Comparison of ENCODE assay signal across 13 cellular contexts in the genomic region with DNA sequence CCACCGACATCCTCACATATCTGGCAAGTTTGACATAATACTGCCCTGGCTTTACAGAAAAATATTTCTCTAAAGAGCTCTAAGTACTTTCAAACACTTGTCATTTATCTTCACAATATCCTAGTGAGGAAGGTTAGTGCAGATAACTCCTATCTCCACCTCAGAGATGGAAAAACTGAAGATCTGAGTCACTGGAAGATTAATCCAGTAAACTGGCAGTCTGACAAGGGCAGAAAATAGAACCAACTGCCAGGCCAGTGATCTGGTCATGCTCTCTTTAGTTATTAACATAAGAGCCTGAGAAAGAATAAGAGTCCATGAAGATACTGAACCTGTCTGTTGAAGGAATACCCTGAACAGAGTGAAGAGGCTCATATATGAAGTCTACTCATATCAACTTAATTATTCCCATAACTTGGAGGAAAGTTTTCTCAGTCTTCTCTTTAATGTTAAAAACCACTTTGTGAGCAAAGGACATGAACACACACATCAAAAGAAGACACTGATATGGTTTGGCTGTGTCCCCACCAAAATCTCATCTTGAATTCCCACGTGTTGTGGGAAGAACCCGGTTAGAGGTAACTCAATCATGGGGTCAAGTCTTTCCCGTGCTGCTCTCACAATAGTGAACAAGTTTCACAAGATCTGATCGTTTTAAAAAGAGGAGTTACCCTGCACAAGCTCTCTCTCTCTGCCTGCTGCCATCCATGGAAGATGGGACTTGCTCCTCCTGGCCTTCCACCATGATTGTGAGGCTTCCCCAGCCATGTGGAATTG.
DNase-seq lines count a peak whose midpoint lies in the region; ATAC-seq, FAIRE-seq and TF ChIP-seq lines count a peak whose summit lies in the region.
"Had no signal": no experiment of that assay in that cellular context is flagged by ENCODE, and none has a peak within 500 bp of the region (broad histone marks: within the 10 kb centered on the region; RNA-seq: fewer than 3 reads in every experiment).

No MANE protein-coding gene starts in this region.

- H3K9me1 ChIP-seq in K562 (ENCODE audit: control insufficient read depth, insufficient read depth, low read length), result no peaks in the 10 kb centered on the region

- peaks cover 4% of the 10 kb centered on the region; the same call in 1 of the 3 replicates for H3K79me2 ChIP-seq in K562 (ENCODE audit: control insufficient read depth, insufficient read depth, low read length)

- POLR2A ChIA-PET in K562 (lab: Yijun Ruan, JAX), result interaction anchor here (0.6 kb wide), 1 partner anchor 60 kb away, joined by 4 read pairs; no protein-coding TSS in a partner anchor
- POLR2A ChIA-PET in naive thymus-derived CD4-positive, alpha-beta T cell (lab: Charles Lee), result no interaction called here

- WGBS in K562 (ENCODE audit: insufficient coverage, low coverage, missing lambda C conversion rate), result 9% methylated on average over 5 of the region's 5 CpGs

- H3K36me3 ChIP-seq in K562 (ENCODE audit: control insufficient read depth, insufficient read depth, low read length), result peaks cover 65% of the 10 kb centered on the region
- H3K36me3 ChIP-seq in naive thymus-derived CD4-positive, alpha-beta T cell (ENCODE audit: control insufficient read depth in 2 of 3, insufficient read depth in 3 of 3, low read length in 3 of 3), result no peaks in the 10 kb centered on the region

- H4K20me1 ChIP-seq in K562 (replicated peaks; ENCODE audit: control insufficient read depth, insufficient read depth, low read length), result no peaks in the 10 kb centered on the region

- TF ChIP-seq CTCF in HFFc6 (IDR thresholded peaks at IDR 0.05) (no peak), K562 (IDR thresholded peaks at IDR 0.05 in 2 of 3, conservative IDR thresholded peaks at IDR 0.05 in 1 of 3; ENCODE audit: insufficient read depth in 2 of 3, low read depth in 1 of 3, low read length in 3 of 3) (no peak)

- H3K4me2 ChIP-seq in K562 (ENCODE audit: insufficient read depth, low read length), result no peak overlapping the region

- no peak for TF ChIP-seq POLR2A in K562 (conservative IDR thresholded peaks at IDR 0.05)

- intact Hi-C loops in K562 (cut with micrococcal nuclease), result no loop called here
- intact Hi-C loops in left ventricle myocardium superior (cut with micrococcal nuclease), result no loop called here
- intact Hi-C loops in naive thymus-derived CD4-positive, alpha-beta T cell (cut with micrococcal nuclease), result no loop called here

- peak; percentile 26 for FAIRE-seq in K562 (lab: Jason Lieb, UNC)

- CTCF ChIA-PET in K562 (lab: Yijun Ruan, JAX; ENCODE audit: low intra/inter-chr PET ratio), result no interaction called here
- CTCF ChIA-PET in naive thymus-derived CD4-positive, alpha-beta T cell (lab: Charles Lee), result no interaction called here

- no peak for TF ChIP-seq RAD21 in K562 (CRISPR knock-in tag; conservative IDR thresholded peaks at IDR 0.05 in 1 of 2, IDR thresholded peaks at IDR 0.05 in 1 of 2)

- in situ Hi-C loops in K562 (cut with MboI), result no loop called here

- no peak overlapping the region for H3K4me3 ChIP-seq in K562
- H3K4me3 ChIP-seq in naive thymus-derived CD4-positive, alpha-beta T cell (ENCODE audit: low read length), result no peak overlapping the region
- H3K4me3 ChIP-seq: thoracic aorta had no signal

- no TSS peak for BruUV-seq in K562 (replicated peaks; lab: Mats Ljungman, UMichigan)

- H3K27me3 Mint-ChIP-seq in HFFc6 (ENCODE audit: insufficient read depth), result no peaks in the 10 kb centered on the region
- H3K27me3 Mint-ChIP-seq in naive thymus-derived CD4-positive, alpha-beta T cell, result peaks cover 0 to 4% (median 0%) of the 10 kb centered on the region in 5 donors

- peak overlapping the region; percentile 4; the same call in 1 of the 2 replicates for H2AFZ ChIP-seq in K562 (ENCODE audit: low read depth, low read length)

- no peaks in the 10 kb centered on the region for H3K9me3 Mint-ChIP-seq in HFFc6
- peaks cover 0 to 4% (median 0%) of the 10 kb centered on the region in 11 donors for H3K9me3 Mint-ChIP-seq in naive thymus-derived CD4-positive, alpha-beta T cell

- peaks cover 25% of the 10 kb centered on the region for H3K4me1 Mint-ChIP-seq in HFFc6 (ENCODE audit: low read depth)
- H3K4me1 Mint-ChIP-seq in naive thymus-derived CD4-positive, alpha-beta T cell, result no peaks in the 10 kb centered on the region

- peaks cover 54% of the 10 kb centered on the region for H3K36me3 Mint-ChIP-seq in HFFc6 (ENCODE audit: low read depth)
- H3K36me3 Mint-ChIP-seq in naive thymus-derived CD4-positive, alpha-beta T cell, result no peaks in the 10 kb centered on the region

- peak; percentile 90 for DNase-seq in A172 (ENCODE audit: low spot score)
- DNase-seq in HFFc6, result peak; percentile 76
- DNase-seq in K562 (ENCODE audit: extremely low read depth in 1 of 4, low spot score in 3 of 4), result peak in 2 of 4 experiments; percentile 17 to 64
- DNase-seq in left ventricle myocardium superior, result no peak
- DNase-seq in stimulated activated CD4-positive, alpha-beta T cell treated with anti-CD3 and anti-CD28 coated beads, Interleukin-4, amount 100 ng/mL, for 1 hour, result no peak
- no peak for DNase-seq in superior temporal gyrus (ENCODE audit: extremely low spot score)
- DNase-seq in naive thymus-derived CD4-positive, alpha-beta T cell, result no peak
- DNase-seq in NCI-H1092 treated with DMSO at 0.1 percent for 48 hours (lab: John Stamatoyannopoulos, UW), result no peak
- DNase-seq: activated CD4-positive, CD25-positive, alpha-beta regulatory T cell; effector memory CD4-positive, alpha-beta T cell; NCI-H2081 treated with DMSO at 0.1 percent for 48 hours had no signal

- no peaks in the 10 kb centered on the region for H3K27me3 ChIP-seq in K562 (ENCODE audit: control insufficient read depth in 2 of 2, insufficient read depth in 2 of 2, low read length in 2 of 2)
- H3K27me3 ChIP-seq in naive thymus-derived CD4-positive, alpha-beta T cell (ENCODE audit: control insufficient read depth in 2 of 2, insufficient read depth in 2 of 2, low read length in 2 of 2), result no peaks in the 10 kb centered on the region

- peak; percentile 65 for ATAC-seq in K562
- peak; percentile 87 for ATAC-seq in left ventricle myocardium superior
- no peak for ATAC-seq in naive thymus-derived CD4-positive, alpha-beta T cell
- ATAC-seq: Panc1 had no signal

- TF ChIP-seq EP300 in K562 (IDR thresholded peaks at IDR 0.05; ENCODE audit: low read length), result peak; percentile 84

- no peak overlapping the region for H3K9ac ChIP-seq in K562 (ENCODE audit: insufficient read depth in 1 of 2, low read depth in 2 of 2, low read length in 2 of 2)

- peaks cover 0 to 12% of the 10 kb centered on the region in 2 experiments; a peak in 3 of 5 replicates for H3K4me1 ChIP-seq in K562 (replicated peaks in 1 of 2; ENCODE audit: control insufficient read depth in 2 of 2, insufficient read depth in 2 of 2, low read length in 2 of 2)
- no peaks in the 10 kb centered on the region for H3K4me1 ChIP-seq in naive thymus-derived CD4-positive, alpha-beta T cell (ENCODE audit: control insufficient read depth in 2 of 2, insufficient read depth in 2 of 2, low read length in 2 of 2)

- peak overlapping the region; percentile 65; the same call in 2 of the 3 replicates for H3K27ac ChIP-seq in K562 (ENCODE audit: extremely low read depth, low read depth, low read length)
- no peak overlapping the region for H3K27ac ChIP-seq in naive thymus-derived CD4-positive, alpha-beta T cell (ENCODE audit: low read depth, low read length)
- H3K27ac ChIP-seq: thoracic aorta had no signal

- no peaks in the 10 kb centered on the region for H3K9me3 ChIP-seq in K562 (replicated peaks; ENCODE audit: control insufficient read depth, insufficient read depth, low read depth, low read length)
- no peaks in the 10 kb centered on the region for H3K9me3 ChIP-seq in naive thymus-derived CD4-positive, alpha-beta T cell (ENCODE audit: control insufficient read depth in 2 of 3, low read length in 3 of 3)
- H3K9me3 ChIP-seq: thoracic aorta had no signal

- no peak overlapping the region for H3K4me3 Mint-ChIP-seq in HFFc6
- no peak overlapping the region for H3K4me3 Mint-ChIP-seq in naive thymus-derived CD4-positive, alpha-beta T cell

- H3K27ac Mint-ChIP-seq in HFFc6, result peak overlapping the region; percentile 69
- H3K27ac Mint-ChIP-seq in naive thymus-derived CD4-positive, alpha-beta T cell, result no peak overlapping the region

TF ChIP-seq in K562, 482 proteins besides CTCF, POLR2A, EP300 and RAD21 (continues in another document):
- TF ChIP-seq ZBTB8A (IDR thresholded peaks at IDR 0.05; ENCODE audit: partially characterized antibody) (no peak), MTF1 (CRISPR knock-in tag; IDR thresholded peaks at IDR 0.05; ENCODE audit: borderline replicate concordance) (no peak), SLC30A9 (CRISPR knock-in tag; IDR thresholded peaks at IDR 0.05) (no peak), ZNF212 (CRISPR knock-in tag; IDR thresholded peaks at IDR 0.05) (no peak), MEF2D (tag; conservative IDR thresholded peaks at IDR 0.05; ENCODE audit: low read depth) (peak; percentile 89), FOXJ2 (tag; IDR thresholded peaks at IDR 0.05) (0 out of 2 replicates have a peak, but pooled peaks have one; percentile 27)
- TF ChIP-seq, protein P1, sequence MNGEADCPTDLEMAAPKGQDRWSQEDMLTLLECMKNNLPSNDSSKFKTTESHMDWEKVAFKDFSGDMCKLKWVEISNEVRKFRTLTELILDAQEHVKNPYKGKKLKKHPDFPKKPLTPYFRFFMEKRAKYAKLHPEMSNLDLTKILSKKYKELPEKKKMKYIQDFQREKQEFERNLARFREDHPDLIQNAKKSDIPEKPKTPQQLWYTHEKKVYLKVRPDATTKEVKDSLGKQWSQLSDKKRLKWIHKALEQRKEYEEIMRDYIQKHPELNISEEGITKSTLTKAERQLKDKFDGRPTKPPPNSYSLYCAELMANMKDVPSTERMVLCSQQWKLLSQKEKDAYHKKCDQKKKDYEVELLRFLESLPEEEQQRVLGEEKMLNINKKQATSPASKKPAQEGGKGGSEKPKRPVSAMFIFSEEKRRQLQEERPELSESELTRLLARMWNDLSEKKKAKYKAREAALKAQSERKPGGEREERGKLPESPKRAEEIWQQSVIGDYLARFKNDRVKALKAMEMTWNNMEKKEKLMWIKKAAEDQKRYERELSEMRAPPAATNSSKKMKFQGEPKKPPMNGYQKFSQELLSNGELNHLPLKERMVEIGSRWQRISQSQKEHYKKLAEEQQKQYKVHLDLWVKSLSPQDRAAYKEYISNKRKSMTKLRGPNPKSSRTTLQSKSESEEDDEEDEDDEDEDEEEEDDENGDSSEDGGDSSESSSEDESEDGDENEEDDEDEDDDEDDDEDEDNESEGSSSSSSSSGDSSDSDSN (IDR thresholded peaks at IDR 0.05; ENCODE audit: borderline replicate concordance in 1 of 2, low read depth in 2 of 2, low read length in 2 of 2), result no peak

Comparison
In these comparisons a context has a peak if more than half of its experiments do, and no peak if none do; other contexts are left out.
1. DNase-seq: peak in A172 (single experiment) and HFFc6 (single experiment); none in left ventricle myocardium superior (single experiment), stimulated activated CD4-positive, alpha-beta T cell treated with anti-CD3 and anti-CD28 coated beads, Interleukin-4, amount 100 ng/mL, for 1 hour (single experiment), superior temporal gyrus (single experiment), naive thymus-derived CD4-positive, alpha-beta T cell (0 of 9) and NCI-H1092 treated with DMSO at 0.1 percent for 48 hours (single experiment).